Comparison of ENCODE assay signal across 1 cellular context in the genomic region with DNA sequence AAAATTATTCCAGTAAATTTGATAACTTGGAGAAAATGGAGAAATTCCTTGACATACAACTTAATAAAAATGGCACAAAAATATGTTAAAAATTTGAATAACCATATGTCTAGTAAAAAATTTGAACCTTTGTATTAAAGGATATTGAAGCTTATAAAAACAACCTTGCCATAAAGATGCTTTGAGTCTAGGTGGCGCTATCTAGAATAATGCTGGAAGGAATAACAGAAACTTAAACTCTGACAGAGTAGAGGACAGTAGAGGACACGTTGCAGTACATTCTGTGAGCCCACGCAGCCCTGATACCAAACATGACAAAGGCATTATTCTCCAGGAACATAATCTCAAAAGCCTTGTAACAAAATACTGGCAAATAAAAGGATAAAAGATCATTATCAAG.
TF ChIP-seq lines count a peak whose summit lies in the region.

No MANE protein-coding gene starts in this region.

TF ChIP-seq in H1, 55 proteins besides CTCF, POLR2A, EP300 and RAD21:
- TF ChIP-seq MAFK (IDR thresholded peaks at IDR 0.05; ENCODE audit: low read depth, low read length) (no peak), SP4 (IDR thresholded peaks at IDR 0.05; ENCODE audit: low read length) (no peak), NANOG (IDR thresholded peaks at IDR 0.05; ENCODE audit: insufficient read depth, low read depth, low read length, poor library complexity, severe bottlenecking) (no peak), SIX5 (IDR thresholded peaks at IDR 0.05; ENCODE audit: low read depth, low read length) (no peak), SP1 (IDR thresholded peaks at IDR 0.05; ENCODE audit: low read depth, low read length) (no peak), PHF8 (conservative IDR thresholded peaks at IDR 0.05; ENCODE audit: low read depth, low read length) (no peak), POLR2AphosphoS5 (IDR thresholded peaks at IDR 0.05; ENCODE audit: low read depth, low read length) (no peak), RNF2 (IDR thresholded peaks at IDR 0.05; ENCODE audit: borderline replicate concordance, low read depth, low read length, missing control alignments, poor library complexity, severe bottlenecking) (no peak), SRF (IDR thresholded peaks at IDR 0.05; ENCODE audit: low read depth, low read length) (no peak), SUZ12 (IDR thresholded peaks at IDR 0.05; ENCODE audit: low read length) (no peak), NRF1 (IDR thresholded peaks at IDR 0.05; ENCODE audit: low read depth, low read length) (no peak), E2F6 (IDR thresholded peaks at IDR 0.05) (no peak), ASH2L (IDR thresholded peaks at IDR 0.05; ENCODE audit: low read length) (no peak), EZH2 (IDR thresholded peaks at IDR 0.05; ENCODE audit: low read depth, low read length, severe bottlenecking) (no peak), RXRA (IDR thresholded peaks at IDR 0.05; ENCODE audit: insufficient read depth, low read depth, low read length) (no peak), GABPA (IDR thresholded peaks at IDR 0.05; ENCODE audit: borderline replicate concordance, insufficient read depth, low read length) (no peak), CTBP2 (IDR thresholded peaks at IDR 0.05; ENCODE audit: borderline replicate concordance, insufficient read depth, insufficient read length, low read length) (no peak)
